20 cellular contexts compared by ENCODE assay signal in genomic region chr5:90590170-90590569, GRCh38. TPM values are rescaled to one million over a fixed set of nuclear protein-coding genes. Genes with fewer than 3 reads are reported as not detected.
DNase-seq lines count a peak whose midpoint lies in the region; ATAC-seq, FAIRE-seq and TF ChIP-seq lines count a peak whose summit lies in the region.
"Had no signal": no experiment of that assay in that cellular context is flagged by ENCODE, and none has a peak within 500 bp of the region (broad histone marks: within the 10 kb centered on the region; RNA-seq: fewer than 3 reads in every experiment).

No MANE protein-coding gene starts in this region.

- intact Hi-C loops in Right ventricle myocardium inferior (cut with DNase I) = no loop called here

- FAIRE-seq in GM12891 (lab: Jason Lieb, UNC) (peak; percentile 33), H1 (lab: Jason Lieb, UNC) (no peak)
- FAIRE-seq: GM12892, GM18507 had no signal

- H3K23ac ChIP-seq in H1 (ENCODE audit: insufficient read length) = no peak overlapping the region

- H2BK12ac ChIP-seq in H1 (ENCODE audit: low read depth, low read length) = no peak overlapping the region

- no peak overlapping the region for H3K18ac ChIP-seq in H1 (ENCODE audit: extremely low read depth, low read length)

- no peak overlapping the region for H3K56ac ChIP-seq in H1 (replicated peaks; ENCODE audit: insufficient read length, low read depth, low read length)

- H2BK15ac ChIP-seq in H1 (ENCODE audit: low read length) = no peak overlapping the region

- DNase-seq in GM12891 (ENCODE audit: insufficient read length, low spot score) (no peak), H1 (ENCODE audit: low read depth in 1 of 2, low spot score in 2 of 2) (no peak), Right ventricle myocardium inferior (ENCODE audit: missing footprints) (no peak)
- no peak for DNase-seq in stimulated activated CD4-positive, alpha-beta T cell treated with anti-CD3 and anti-CD28 coated beads, Interleukin-12 subunit alpha, Interleukin-12 subunit beta, amount 100 ng/mL, for 4 hours
- DNase-seq: C1 segment of cervical spinal cord; Calu3; CD4-positive, alpha-beta memory T cell; COR-L47; DMS53; DMS79 treated with DMSO at 0.1 percent for 48 hours; GF-D8; GOT3; H7; HCEC 1CT had no signal

- H4K20me1 ChIP-seq in H1 (replicated peaks in 1 of 2; ENCODE audit: control insufficient read depth in 1 of 2, insufficient read depth in 2 of 2, low read length in 2 of 2) = peaks cover 0 to 7% of the 10 kb centered on the region in 2 experiments

- H3K27me3 ChIP-seq in H1 (replicated peaks in 1 of 4; ENCODE audit: control insufficient read depth in 3 of 4, extremely low read depth in 1 of 4, insufficient read depth in 3 of 4, low read length in 3 of 4) = no peaks in the 10 kb centered on the region

- H4K8ac ChIP-seq in H1 (ENCODE audit: extremely low read depth, insufficient read depth, low read length) = no peak overlapping the region

- POLR2A ChIA-PET in HEK293 (lab: Yijun Ruan, JAX) = no interaction called here
- POLR2A ChIA-PET in H1 (lab: Charles Lee; ENCODE audit: partially characterized antibody) = interaction anchor here (1.1 kb wide), 1 partner anchor 34 kb away, joined by 3 read pairs; no protein-coding TSS in a partner anchor

- H3K9me3 ChIP-seq in HEK293 (ENCODE audit: control insufficient read depth, insufficient read depth, low read depth, low read length) (no peaks in the 10 kb centered on the region), H1 (ENCODE audit: insufficient read depth in 2 of 2, low read depth in 1 of 2, low read length in 1 of 2) (peaks cover 3 to 6% of the 10 kb centered on the region in 2 experiments; a peak in 2 of 4 replicates)

- WGBS in H1 (ENCODE audit: extremely low coverage in 1 of 2, insufficient coverage in 1 of 2, insufficient read length in 1 of 2, insufficient replicate concordance in 2 of 2, low coverage in 1 of 2, low lambda C conversion rate in 2 of 2, missing lambda C conversion rate in 1 of 2), 2 experiments = 92% methylated on average over 3 of the region's 3 CpGs; no CpG with 5 or more reads in 1 of the 2 experiments

- H3K4me1 ChIP-seq in HEK293 (ENCODE audit: control insufficient read depth, insufficient read depth, low read length) (no peaks in the 10 kb centered on the region), H1 (replicated peaks in 1 of 4; ENCODE audit: control insufficient read depth in 3 of 4, insufficient read depth in 4 of 4, low read length in 3 of 4) (peaks cover 0 to 5% (median 2%) of the 10 kb centered on the region in 4 experiments; a peak in 5 of 7 replicates)

- H2BK20ac ChIP-seq in H1 (ENCODE audit: low read length) = no peak overlapping the region

- no peak overlapping the region for H2BK120ac ChIP-seq in H1 (replicated peaks; ENCODE audit: low read depth, low read length)

- peaks cover 12 to 66% of the 10 kb centered on the region in 2 experiments for H3K79me2 ChIP-seq in H1 (ENCODE audit: control insufficient read depth in 1 of 2, insufficient read depth in 2 of 2, low read length in 2 of 2)

- H3K4ac ChIP-seq in H1 (replicated peaks; ENCODE audit: insufficient read length, low read depth, low read length) = no peak overlapping the region

- no peak for TF ChIP-seq RAD21 in H1 (IDR thresholded peaks at IDR 0.05 in 1 of 2, conservative IDR thresholded peaks at IDR 0.05 in 1 of 2; ENCODE audit: low read depth in 2 of 2, low read length in 2 of 2)

- TF ChIP-seq CTCF in HEK293 (tag by site-specific recombination; IDR thresholded peaks at IDR 0.05) (no peak), H1 (IDR thresholded peaks at IDR 0.05; ENCODE audit: control extremely low read depth in 1 of 3, insufficient read depth in 1 of 3, low read depth in 1 of 3, low read length in 3 of 3) (no peak)

- H2AK5ac ChIP-seq in H1 (ENCODE audit: low read depth, low read length) = 0 out of 2 replicates have a peak overlapping the region, but pooled peaks have one; percentile 70

- CTCF ChIA-PET in HEK293 (lab: Yijun Ruan, JAX) = interaction anchor here (0.6 kb wide), 1 partner anchor 32 kb away, joined by 4 read pairs; no protein-coding TSS in a partner anchor
- CTCF ChIA-PET in H1 (lab: Charles Lee; ENCODE audit: partially characterized antibody) = interaction anchor here (2.1 kb wide), 1 partner anchor 15 kb away, joined by 7 read pairs; no protein-coding TSS in a partner anchor

- H3K9ac ChIP-seq in H1 (replicated peaks in 1 of 4; ENCODE audit: extremely low read depth in 1 of 4, low read depth in 3 of 4, low read length in 3 of 4) = no peak overlapping the region

- no peak overlapping the region for H3K4me3 ChIP-seq in HEK293 (ENCODE audit: low read depth, low read length)
- no peak overlapping the region for H3K4me3 ChIP-seq in H1 (ENCODE audit: extremely low read depth in 1 of 4, insufficient read depth in 2 of 4, low read depth in 3 of 4, low read length in 4 of 4)

- 0 out of 2 replicates have a peak overlapping the region, but pooled peaks have one; percentile 63 for H2BK5ac ChIP-seq in H1 (ENCODE audit: low read depth, low read length)

- H2AFZ ChIP-seq in H1 (ENCODE audit: low read length) = no peak overlapping the region

- no peaks in the 10 kb centered on the region; the same call in 1 of the 2 replicates for H3K23me2 ChIP-seq in H1 (ENCODE audit: low read depth, low read length)

- H3K27ac ChIP-seq in HEK293 (ENCODE audit: extremely low read depth, low read depth, low read length) = no peak overlapping the region
- no peak overlapping the region for H3K27ac ChIP-seq in H1 (ENCODE audit: low read depth, low read length)

- no peak overlapping the region for H3K4me2 ChIP-seq in H1 (ENCODE audit: insufficient read depth in 1 of 2, low read depth in 2 of 2, low read length in 2 of 2)

- ATAC-seq in GM18511 (IDR thresholded peaks at IDR 0.05; ENCODE audit: unreplicated experiment) (no peak), Right ventricle myocardium inferior (no peak)

- no peak overlapping the region for H3K14ac ChIP-seq in H1 (ENCODE audit: insufficient read length)

- peaks cover 8% of the 10 kb centered on the region; the same call in 1 of the 2 replicates for H3K79me1 ChIP-seq in H1 (ENCODE audit: low read depth, low read length)

- no peak for TF ChIP-seq EP300 in H1 (IDR thresholded peaks at IDR 0.05; ENCODE audit: borderline replicate concordance in 1 of 2, low read depth in 2 of 2, low read length in 2 of 2)

- H4K91ac ChIP-seq in H1 (replicated peaks; ENCODE audit: insufficient read length, low read length) = no peak overlapping the region

- H3K36me3 ChIP-seq in HEK293 (ENCODE audit: control insufficient read depth in 2 of 2, insufficient read depth in 1 of 2, low read length in 2 of 2) (no peaks in the 10 kb centered on the region), H1 (ENCODE audit: control insufficient read depth in 2 of 4, insufficient read depth in 4 of 4, low read length in 3 of 4) (peaks cover 0 to 12% (median 5%) of the 10 kb centered on the region in 4 experiments; a peak in 4 of 8 replicates)

- no peak overlapping the region for H4K5ac ChIP-seq in H1 (ENCODE audit: insufficient read length, low read depth, low read length)

- no peak for TF ChIP-seq POLR2A in GM12891 (IDR thresholded peaks at IDR 0.05; ENCODE audit: low read depth, low read length)
- no peak for TF ChIP-seq POLR2A in H1 (IDR thresholded peaks at IDR 0.05; ENCODE audit: control extremely low read depth in 1 of 2, low read depth in 2 of 2, low read length in 2 of 2)

TF ChIP-seq in GM12891, 5 proteins besides CTCF, POLR2A, EP300 and RAD21:
- no peak for TF ChIP-seq SPI1 (IDR thresholded peaks at IDR 0.05; ENCODE audit: low read depth, low read length)
- TF ChIP-seq POLR2AphosphoS5 (IDR thresholded peaks at IDR 0.05; ENCODE audit: low read depth, low read length) = no peak

TF ChIP-seq in HEK293, 187 proteins besides CTCF, POLR2A, EP300 and RAD21 (continues in another document):
- no peak for TF ChIP-seq ZNF580 (tag by site-specific recombination; IDR thresholded peaks at IDR 0.05)
- TF ChIP-seq ZSCAN23 (tag by site-specific recombination; IDR thresholded peaks at IDR 0.05) = no peak

TF ChIP-seq in H1, 55 proteins besides CTCF, POLR2A, EP300 and RAD21 (continues in another document):
- TF ChIP-seq HDAC6 (IDR thresholded peaks at IDR 0.05; ENCODE audit: low read depth, low read length) = no peak
- no peak for TF ChIP-seq SIX5 (IDR thresholded peaks at IDR 0.05; ENCODE audit: low read depth, low read length)
- TF ChIP-seq ATF3 (IDR thresholded peaks at IDR 0.05; ENCODE audit: insufficient read depth, low read depth, low read length) = no peak
- no peak for TF ChIP-seq SIN3A (conservative IDR thresholded peaks at IDR 0.05 in 1 of 2, IDR thresholded peaks at IDR 0.05 in 1 of 2; ENCODE audit: low read depth in 1 of 2, low read length in 2 of 2)
- TF ChIP-seq ATF2 (IDR thresholded peaks at IDR 0.05; ENCODE audit: low read length) = no peak
- no peak for TF ChIP-seq CREB1 (IDR thresholded peaks at IDR 0.05)
- no peak for TF ChIP-seq YY1 (IDR thresholded peaks at IDR 0.05; ENCODE audit: low read depth, low read length)
- no peak for TF ChIP-seq CEBPB (IDR thresholded peaks at IDR 0.05; ENCODE audit: low read depth, low read length)
- TF ChIP-seq RXRA (IDR thresholded peaks at IDR 0.05; ENCODE audit: insufficient read depth, low read depth, low read length) = no peak

RNA-seq across cellular contexts. Expression of gene ADGRV1, which starts 31.6 kb away (rescaled TPM):
- 8.5 TPM for polyA plus RNA-seq in GM12891 (2012; ENCODE audit: low read depth, missing spikeins)
- 62.2 and 62.3 TPM in 2 replicates for total RNA-seq in H1 (2021; fragmentation: NEBNext Ultra II Directional; extraction: Animal tissue kit (Norgen Biotek cat#: 25700))
- polyA plus RNA-seq in H1 (2011; rRNA removed) = 40.6 and 53.1 TPM in 2 replicates
- polyA plus RNA-seq in H1 (2011; cell fraction: cytosol; rRNA removed) = 46.6 TPM
- polyA plus RNA-seq in H1 (2011; cell fraction: nucleus; rRNA removed) = 64.4 TPM
- 28.8 to 39.8 TPM (median 33.5 TPM) in 4 replicates for polyA plus RNA-seq in H1 (2012, experiment 1 of 2)
- polyA plus RNA-seq in H1 (2012, experiment 2 of 2) = 6.7 TPM
- 28.5 TPM for polyA plus RNA-seq in H1 (2013, experiment 1 of 2)
- 24.9 TPM for polyA plus RNA-seq in H1 (2013, experiment 2 of 2)
- polyA minus RNA-seq in H1 (2011; rRNA and poly(A)+ RNA removed) = 289 and 337 TPM in 2 replicates
- polyA minus RNA-seq in H1 (2011; cell fraction: cytosol; rRNA and poly(A)+ RNA removed) = 73.0 TPM
- 934 TPM for polyA minus RNA-seq in H1 (2011; cell fraction: nucleus; rRNA and poly(A)+ RNA removed)
- not detected for total RNA-seq in Right ventricle myocardium inferior
- total RNA-seq: A172, G401 had no signal
- polyA plus RNA-seq: CD4-positive, alpha-beta memory T cell had no signal

Comparison
In these comparisons a context has a peak if more than half of its experiments do, and no peak if none do; other contexts are left out.
1. RNA of gene ADGRV1, which starts 31.6 kb away (total RNA-seq): 62.2 to 62.3 TPM in H1; not detected in Right ventricle myocardium inferior (single experiment); every median in the first group is over 10 times any median in the second.